Comparison of ENCODE assay signal across 1 cellular context in the genomic region with DNA sequence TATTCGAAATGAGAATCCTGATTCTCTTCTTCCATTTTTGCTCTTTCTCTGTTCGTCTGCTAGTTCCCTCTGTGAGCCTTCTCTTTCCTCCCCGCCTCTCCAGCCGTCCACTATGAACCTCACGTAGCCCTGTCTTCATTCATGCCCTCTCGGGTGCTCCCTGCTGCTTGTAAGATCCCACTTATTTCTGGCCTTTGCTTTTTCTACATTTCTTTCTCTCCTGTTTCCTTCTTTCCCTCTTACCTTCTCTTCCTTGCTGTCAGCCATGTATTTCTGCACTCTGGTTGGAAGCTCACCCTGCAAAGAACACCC.
TF ChIP-seq lines count a peak whose summit lies in the region.

No MANE protein-coding gene starts in this region.

TF ChIP-seq in HCT116, 20 proteins besides CTCF, POLR2A, EP300 and RAD21 (continued from another document):
- no peak for TF ChIP-seq CBX3 (IDR thresholded peaks at IDR 0.05; ENCODE audit: low read depth)
- TF ChIP-seq EZH2phosphoT487 (IDR thresholded peaks at IDR 0.05; ENCODE audit: borderline replicate concordance): no peak
- TF ChIP-seq TCF7L2 (IDR thresholded peaks at IDR 0.05; ENCODE audit: borderline replicate concordance, extremely low read depth, insufficient read depth, insufficient read length): no peak
- TF ChIP-seq EGR1 (IDR thresholded peaks at IDR 0.05; ENCODE audit: low read depth): no peak
- TF ChIP-seq ZNF274 (IDR thresholded peaks at IDR 0.05; ENCODE audit: low read depth, low read length): no peak
- TF ChIP-seq SRF (IDR thresholded peaks at IDR 0.05; ENCODE audit: low read depth): no peak
- TF ChIP-seq JUND (IDR thresholded peaks at IDR 0.05): no peak
- TF ChIP-seq ELF1 (IDR thresholded peaks at IDR 0.05; ENCODE audit: borderline replicate concordance, low read depth): no peak
- no peak for TF ChIP-seq MAX (IDR thresholded peaks at IDR 0.05)
- TF ChIP-seq EZH2 (IDR thresholded peaks at IDR 0.05): no peak
- TF ChIP-seq ATF3 (IDR thresholded peaks at IDR 0.05): no peak
- no peak for TF ChIP-seq POLR2AphosphoS5 (IDR thresholded peaks at IDR 0.05; ENCODE audit: low read depth, low read length)
- no peak for TF ChIP-seq SIN3A (IDR thresholded peaks at IDR 0.05; ENCODE audit: low read depth)
